In genomic region chr5:40973364-40974004, GRCh38 we compare ENCODE assay signal across 28 cellular contexts.
"Had no signal": no experiment of that assay in that cellular context is flagged by ENCODE, and none has a peak within 500 bp of the region (broad histone marks: within the 10 kb centered on the region; RNA-seq: fewer than 3 reads in every experiment).

No MANE protein-coding gene starts in this region.

- DNase-seq: activated CD4-positive, alpha-beta memory T cell treated with anti-CD3 and anti-CD28 coated beads for 36 hours; activated CD4-positive, alpha-beta T cell treated with anti-CD3 and anti-CD28 coated beads for 36 hours; activated CD4-positive, alpha-beta T cell treated with anti-CD3 and anti-CD28 coated beads, Interleukin-2, amount 10 ng/mL, durations not matched to agents 24 days and 14 days; activated CD4-positive, CD25-positive, alpha-beta regulatory T cell; activated CD4-positive, CD25-positive, alpha-beta regulatory T cell treated with anti-CD3 and anti-CD28 coated beads, Interleukin-2, amount 50 U/mL, for 72 hours; activated CD8-positive, alpha-beta memory T cell treated with anti-CD3 and anti-CD28 coated beads, Interleukin-2, amount 10 ng/mL, durations not matched to agents 7 days and 5 days; activated CD8-positive, alpha-beta memory T cell treated with anti-CD3 and anti-CD28 coated beads, Interleukin-2, amount 50 U/mL, for 4 hours; activated CD8-positive, alpha-beta T cell treated with anti-CD3 and anti-CD28 coated beads, Interleukin-2, amount 10 ng/mL, durations not matched to agents 7 days and 5 days; activated effector memory CD4-positive, alpha-beta T cell treated with anti-CD3 and anti-CD28 coated beads, Interleukin-2, amount 50 U/mL, for 16 hours; activated naive CD4-positive, alpha-beta T cell treated with anti-CD3 and anti-CD28 coated beads for 36 hours; activated naive CD8-positive, alpha-beta T cell treated with anti-CD3 and anti-CD28 coated beads for 36 hours; activated naive CD8-positive, alpha-beta T cell treated with anti-CD3 and anti-CD28 coated beads, Interleukin-2, amount 50 U/mL, for 24 hours; activated T-cell treated with anti-CD3 and anti-CD28 coated beads, Interleukin-2, amount 50 U/mL, for 1 hour; activated T-cell treated with anti-CD3 and anti-CD28 coated beads, Interleukin-2, amount 50 U/mL, for 48 hours; adrenal gland; amygdala; aorta; body of pancreas; caudate nucleus; effector CD8-positive, alpha-beta T cell; esophagus squamous epithelium; foreskin melanocyte; heart right ventricle had no signal

- H3K4me3 ChIP-seq: adrenal gland, body of pancreas, esophagus squamous epithelium, gastroesophageal sphincter, heart right ventricle, hepatocyte had no signal

- ATAC-seq: activated CD4-positive, alpha-beta T cell treated with anti-CD3 and anti-CD28 coated beads for 36 hours; activated CD8-positive, alpha-beta memory T cell treated with anti-CD3 and anti-CD28 coated beads, Interleukin-2, amount 10 ng/mL, durations not matched to agents 7 days and 5 days; activated CD8-positive, alpha-beta T cell treated with anti-CD3 and anti-CD28 coated beads, Interleukin-2, amount 10 ng/mL, durations not matched to agents 7 days and 5 days; activated naive CD8-positive, alpha-beta T cell treated with anti-CD3 and anti-CD28 coated beads, Interleukin-2, amount 50 U/mL, for 24 hours; body of pancreas; gastroesophageal sphincter; heart right ventricle had no signal

- H3K27me3 ChIP-seq: adrenal gland, body of pancreas, esophagus squamous epithelium, gastroesophageal sphincter, heart right ventricle, hepatocyte had no signal

- H3K4me1 ChIP-seq: body of pancreas, esophagus squamous epithelium, gastroesophageal sphincter, heart right ventricle had no signal

- H3K79me2 ChIP-seq: hepatocyte had no signal

- H3K4me2 ChIP-seq: hepatocyte had no signal

- H2AFZ ChIP-seq: hepatocyte had no signal

- H3K27ac ChIP-seq: adrenal gland, body of pancreas, epithelial cell of prostate, esophagus squamous epithelium, gastroesophageal sphincter, heart right ventricle, hepatocyte had no signal

- FAIRE-seq: colon, endothelial cell of umbilical vein had no signal

- H3K9me3 ChIP-seq: adrenal gland, body of pancreas, esophagus squamous epithelium, gastroesophageal sphincter, heart right ventricle had no signal

- H3K36me3 ChIP-seq: esophagus squamous epithelium, gastroesophageal sphincter, heart right ventricle had no signal
